In genomic region chr14:104404922-104405321, GRCh38 we compare ENCODE assay signal across 14 cellular contexts.
"Had no signal": no experiment of that assay in that cellular context is flagged by ENCODE, and none has a peak within 500 bp of the region (broad histone marks: within the 10 kb centered on the region; RNA-seq: fewer than 3 reads in every experiment).

No MANE protein-coding gene starts in this region.

- H3K4me3 ChIP-seq: left lung, right lobe of liver, smooth muscle cell, transverse colon, vagina had no signal

- H3K27ac ChIP-seq: left lung, neutrophil, parathyroid adenoma, right lobe of liver, transverse colon, vagina had no signal

- H3K4me1 ChIP-seq: left lung, parathyroid adenoma, right lobe of liver, transverse colon, vagina had no signal

- H3K9me3 ChIP-seq: neutrophil, right lobe of liver had no signal

- H3K27me3 ChIP-seq: neutrophil, right lobe of liver, transverse colon, vagina had no signal

- DNase-seq: activated CD4-positive, alpha-beta T cell treated with anti-CD3 and anti-CD28 coated beads, Interleukin-2, amount 50 U/mL, for 48 hours; activated naive CD4-positive, alpha-beta T cell treated with anti-CD3 and anti-CD28 coated beads for 36 hours; foreskin fibroblast; midbrain; natural killer cell; stimulated activated CD4-positive, alpha-beta T cell treated with anti-CD3 and anti-CD28 coated beads, Interleukin-15, amount 100 ng/mL, for 24 hours; T-helper 9 cell; transverse colon had no signal

- H3K36me3 ChIP-seq: left lung, neutrophil, right lobe of liver, transverse colon, vagina had no signal
